Comparison of ENCODE assay signal across 1 cellular context in the genomic region with DNA sequence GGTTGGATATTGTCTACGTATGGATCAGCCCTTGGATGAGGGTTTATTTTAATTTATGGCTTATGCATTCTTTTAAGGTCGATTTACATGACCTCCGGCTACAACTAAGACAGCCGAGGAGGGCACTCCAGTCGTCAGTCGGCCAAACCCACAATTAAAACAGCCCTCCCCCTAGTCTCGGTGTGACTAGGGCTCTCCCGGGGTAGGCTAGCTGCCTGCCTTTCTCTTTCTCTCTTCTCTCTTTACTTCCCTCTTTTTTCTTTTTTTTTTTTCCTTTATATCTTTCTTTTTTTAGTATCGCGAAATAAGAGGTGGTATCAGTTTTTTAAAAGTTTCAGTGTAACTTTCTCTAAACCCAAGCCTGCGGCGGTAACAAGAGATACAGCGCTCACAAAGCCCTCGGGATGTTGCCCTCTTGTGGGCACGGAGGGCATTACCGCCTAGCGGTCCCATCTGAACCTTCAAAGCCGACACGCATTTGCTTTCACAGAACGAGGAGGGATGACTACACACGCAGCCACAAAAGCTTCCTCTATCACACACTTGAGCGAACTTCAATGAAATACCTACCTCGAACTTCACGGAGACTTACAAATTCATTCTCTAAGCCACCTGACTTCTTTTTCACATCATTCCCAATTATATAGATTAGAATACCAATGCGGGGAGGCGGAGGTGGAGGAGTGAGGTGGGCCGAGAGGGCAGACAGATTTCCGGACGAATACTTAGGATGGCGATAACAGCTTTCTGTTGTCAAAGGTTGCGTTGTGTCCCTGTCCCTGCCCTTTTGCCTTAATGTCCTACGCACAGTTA.
TF ChIP-seq lines count a peak whose summit lies in the region.

No MANE protein-coding gene starts in this region.

TF ChIP-seq in HEK293, 187 proteins besides CTCF, POLR2A, EP300 and RAD21 (continued from another document and continues in another):
- TF ChIP-seq EGR2 (tag by site-specific recombination; IDR thresholded peaks at IDR 0.05; ENCODE audit: low read depth) (0 out of 2 replicates have a peak, but pooled peaks have one; percentile 8), ZNF629 (tag by site-specific recombination; IDR thresholded peaks at IDR 0.05) (peak; percentile 26; the same call in 1 of the 2 replicates), ZNF112 (tag by site-specific recombination; IDR thresholded peaks at IDR 0.05) (no peak), ZNF677 (tag by site-specific recombination; IDR thresholded peaks at IDR 0.05) (no peak), OSR2 (tag by site-specific recombination; IDR thresholded peaks at IDR 0.05) (no peak), ZNF266 (tag by site-specific recombination; IDR thresholded peaks at IDR 0.05; ENCODE audit: low read depth) (no peak), ZNF610 (tag by site-specific recombination; IDR thresholded peaks at IDR 0.05; ENCODE audit: borderline replicate concordance) (0 out of 2 replicates have a peak, but pooled peaks have one; percentile 27), KLF1 (tag by site-specific recombination; IDR thresholded peaks at IDR 0.05) (no peak), ZNF324 (tag by site-specific recombination; IDR thresholded peaks at IDR 0.05) (no peak), ZNF654 (tag by site-specific recombination; IDR thresholded peaks at IDR 0.05; ENCODE audit: low read depth) (peak; percentile 69), ZNF280C (tag by site-specific recombination; IDR thresholded peaks at IDR 0.05) (no peak), ZFP37 (tag by site-specific recombination; IDR thresholded peaks at IDR 0.05) (no peak), ZBTB48 (tag by site-specific recombination; IDR thresholded peaks at IDR 0.05) (no peak), HOXC10 (CRISPR knock-in tag; IDR thresholded peaks at IDR 0.05) (no peak), ZNF184 (tag by site-specific recombination; IDR thresholded peaks at IDR 0.05) (no peak), ZBTB1 (tag by site-specific recombination; IDR thresholded peaks at IDR 0.05) (no peak), ZNF239 (tag by site-specific recombination; IDR thresholded peaks at IDR 0.05) (no peak), ZNF366 (tag by site-specific recombination; conservative IDR thresholded peaks at IDR 0.05) (peak; percentile 74), ZNF174 (tag by site-specific recombination; IDR thresholded peaks at IDR 0.05) (no peak), KLF10 (tag by site-specific recombination; IDR thresholded peaks at IDR 0.05) (no peak), ZNF514 (tag by site-specific recombination; IDR thresholded peaks at IDR 0.05) (no peak), ZNF529 (tag by site-specific recombination; IDR thresholded peaks at IDR 0.05; ENCODE audit: insufficient replicate concordance) (no peak), ZNF791 (tag by site-specific recombination; IDR thresholded peaks at IDR 0.05) (no peak), ZNF394 (tag by site-specific recombination; IDR thresholded peaks at IDR 0.05; ENCODE audit: borderline replicate concordance) (no peak), KLF7 (tag by site-specific recombination; IDR thresholded peaks at IDR 0.05; ENCODE audit: borderline replicate concordance) (0 out of 2 replicates have a peak, but pooled peaks have one; percentile 40), ZNF501 (tag by site-specific recombination; IDR thresholded peaks at IDR 0.05) (no peak), ZNF701 (tag by site-specific recombination; IDR thresholded peaks at IDR 0.05) (no peak), ZNF776 (tag by site-specific recombination; IDR thresholded peaks at IDR 0.05; ENCODE audit: borderline replicate concordance) (no peak), ZNF621 (tag by site-specific recombination; IDR thresholded peaks at IDR 0.05) (no peak), ZNF221 (tag by site-specific recombination; IDR thresholded peaks at IDR 0.05; ENCODE audit: borderline replicate concordance) (no peak), ZNF138 (tag by site-specific recombination; IDR thresholded peaks at IDR 0.05; ENCODE audit: borderline replicate concordance) (no peak), KLF16 (tag by site-specific recombination; IDR thresholded peaks at IDR 0.05) (no peak), ZNF707 (tag by site-specific recombination; IDR thresholded peaks at IDR 0.05) (no peak), ZNF560 (tag by site-specific recombination; IDR thresholded peaks at IDR 0.05; ENCODE audit: borderline replicate concordance) (no peak), ZNF423 (tag by site-specific recombination; IDR thresholded peaks at IDR 0.05) (no peak), ZNF223 (tag by site-specific recombination; IDR thresholded peaks at IDR 0.05) (no peak), SCRT2 (tag by site-specific recombination; IDR thresholded peaks at IDR 0.05) (no peak), ZBTB7A (tag by site-specific recombination; IDR thresholded peaks at IDR 0.05; ENCODE audit: low read depth) (no peak), MZF1 (tag by site-specific recombination; IDR thresholded peaks at IDR 0.05; ENCODE audit: borderline replicate concordance) (no peak), ZNF175 (tag by site-specific recombination; IDR thresholded peaks at IDR 0.05) (no peak), ZNF23 (tag by site-specific recombination; IDR thresholded peaks at IDR 0.05; ENCODE audit: borderline replicate concordance) (no peak), ZBTB26 (tag by site-specific recombination; optimal IDR thresholded peaks at IDR 0.05) (no peak), ZNF530 (tag by site-specific recombination; IDR thresholded peaks at IDR 0.05; ENCODE audit: low read depth) (no peak), KLF9 (tag by site-specific recombination; IDR thresholded peaks at IDR 0.05; ENCODE audit: low read depth) (no peak)
- TF ChIP-seq, protein P1, sequence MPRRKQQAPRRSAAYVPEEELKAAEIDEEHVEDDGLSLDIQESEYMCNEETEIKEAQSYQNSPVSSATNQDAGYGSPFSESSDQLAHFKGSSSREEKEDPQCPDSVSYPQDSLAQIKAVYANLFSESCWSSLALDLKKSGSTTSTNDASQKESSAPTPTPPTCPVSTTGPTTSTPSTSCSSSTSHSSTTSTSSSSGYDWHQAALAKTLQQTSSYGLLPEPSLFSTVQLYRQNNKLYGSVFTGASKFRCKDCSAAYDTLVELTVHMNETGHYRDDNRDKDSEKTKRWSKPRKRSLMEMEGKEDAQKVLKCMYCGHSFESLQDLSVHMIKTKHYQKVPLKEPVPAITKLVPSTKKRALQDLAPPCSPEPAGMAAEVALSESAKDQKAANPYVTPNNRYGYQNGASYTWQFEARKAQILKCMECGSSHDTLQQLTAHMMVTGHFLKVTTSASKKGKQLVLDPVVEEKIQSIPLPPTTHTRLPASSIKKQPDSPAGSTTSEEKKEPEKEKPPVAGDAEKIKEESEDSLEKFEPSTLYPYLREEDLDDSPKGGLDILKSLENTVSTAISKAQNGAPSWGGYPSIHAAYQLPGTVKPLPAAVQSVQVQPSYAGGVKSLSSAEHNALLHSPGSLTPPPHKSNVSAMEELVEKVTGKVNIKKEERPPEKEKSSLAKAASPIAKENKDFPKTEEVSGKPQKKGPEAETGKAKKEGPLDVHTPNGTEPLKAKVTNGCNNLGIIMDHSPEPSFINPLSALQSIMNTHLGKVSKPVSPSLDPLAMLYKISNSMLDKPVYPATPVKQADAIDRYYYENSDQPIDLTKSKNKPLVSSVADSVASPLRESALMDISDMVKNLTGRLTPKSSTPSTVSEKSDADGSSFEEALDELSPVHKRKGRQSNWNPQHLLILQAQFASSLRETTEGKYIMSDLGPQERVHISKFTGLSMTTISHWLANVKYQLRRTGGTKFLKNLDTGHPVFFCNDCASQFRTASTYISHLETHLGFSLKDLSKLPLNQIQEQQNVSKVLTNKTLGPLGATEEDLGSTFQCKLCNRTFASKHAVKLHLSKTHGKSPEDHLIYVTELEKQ (tag by site-specific recombination; IDR thresholded peaks at IDR 0.05; ENCODE audit: borderline replicate concordance): no peak
- TF ChIP-seq, protein P2, sequence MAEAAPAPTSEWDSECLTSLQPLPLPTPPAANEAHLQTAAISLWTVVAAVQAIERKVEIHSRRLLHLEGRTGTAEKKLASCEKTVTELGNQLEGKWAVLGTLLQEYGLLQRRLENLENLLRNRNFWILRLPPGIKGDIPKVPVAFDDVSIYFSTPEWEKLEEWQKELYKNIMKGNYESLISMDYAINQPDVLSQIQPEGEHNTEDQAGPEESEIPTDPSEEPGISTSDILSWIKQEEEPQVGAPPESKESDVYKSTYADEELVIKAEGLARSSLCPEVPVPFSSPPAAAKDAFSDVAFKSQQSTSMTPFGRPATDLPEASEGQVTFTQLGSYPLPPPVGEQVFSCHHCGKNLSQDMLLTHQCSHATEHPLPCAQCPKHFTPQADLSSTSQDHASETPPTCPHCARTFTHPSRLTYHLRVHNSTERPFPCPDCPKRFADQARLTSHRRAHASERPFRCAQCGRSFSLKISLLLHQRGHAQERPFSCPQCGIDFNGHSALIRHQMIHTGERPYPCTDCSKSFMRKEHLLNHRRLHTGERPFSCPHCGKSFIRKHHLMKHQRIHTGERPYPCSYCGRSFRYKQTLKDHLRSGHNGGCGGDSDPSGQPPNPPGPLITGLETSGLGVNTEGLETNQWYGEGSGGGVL (tag by site-specific recombination; IDR thresholded peaks at IDR 0.05): no peak
- TF ChIP-seq, protein P3, sequence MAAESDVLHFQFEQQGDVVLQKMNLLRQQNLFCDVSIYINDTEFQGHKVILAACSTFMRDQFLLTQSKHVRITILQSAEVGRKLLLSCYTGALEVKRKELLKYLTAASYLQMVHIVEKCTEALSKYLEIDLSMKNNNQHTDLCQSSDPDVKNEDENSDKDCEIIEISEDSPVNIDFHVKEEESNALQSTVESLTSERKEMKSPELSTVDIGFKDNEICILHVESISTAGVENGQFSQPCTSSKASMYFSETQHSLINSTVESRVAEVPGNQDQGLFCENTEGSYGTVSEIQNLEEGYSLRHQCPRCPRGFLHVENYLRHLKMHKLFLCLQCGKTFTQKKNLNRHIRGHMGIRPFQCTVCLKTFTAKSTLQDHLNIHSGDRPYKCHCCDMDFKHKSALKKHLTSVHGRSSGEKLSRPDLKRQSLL (tag by site-specific recombination; IDR thresholded peaks at IDR 0.05): no peak
- TF ChIP-seq, protein P4, sequence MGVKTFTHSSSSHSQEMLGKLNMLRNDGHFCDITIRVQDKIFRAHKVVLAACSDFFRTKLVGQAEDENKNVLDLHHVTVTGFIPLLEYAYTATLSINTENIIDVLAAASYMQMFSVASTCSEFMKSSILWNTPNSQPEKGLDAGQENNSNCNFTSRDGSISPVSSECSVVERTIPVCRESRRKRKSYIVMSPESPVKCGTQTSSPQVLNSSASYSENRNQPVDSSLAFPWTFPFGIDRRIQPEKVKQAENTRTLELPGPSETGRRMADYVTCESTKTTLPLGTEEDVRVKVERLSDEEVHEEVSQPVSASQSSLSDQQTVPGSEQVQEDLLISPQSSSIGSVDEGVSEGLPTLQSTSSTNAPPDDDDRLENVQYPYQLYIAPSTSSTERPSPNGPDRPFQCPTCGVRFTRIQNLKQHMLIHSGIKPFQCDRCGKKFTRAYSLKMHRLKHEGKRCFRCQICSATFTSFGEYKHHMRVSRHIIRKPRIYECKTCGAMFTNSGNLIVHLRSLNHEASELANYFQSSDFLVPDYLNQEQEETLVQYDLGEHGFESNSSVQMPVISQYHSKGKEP (tag by site-specific recombination; IDR thresholded peaks at IDR 0.05): no peak
- TF ChIP-seq, protein P5, sequence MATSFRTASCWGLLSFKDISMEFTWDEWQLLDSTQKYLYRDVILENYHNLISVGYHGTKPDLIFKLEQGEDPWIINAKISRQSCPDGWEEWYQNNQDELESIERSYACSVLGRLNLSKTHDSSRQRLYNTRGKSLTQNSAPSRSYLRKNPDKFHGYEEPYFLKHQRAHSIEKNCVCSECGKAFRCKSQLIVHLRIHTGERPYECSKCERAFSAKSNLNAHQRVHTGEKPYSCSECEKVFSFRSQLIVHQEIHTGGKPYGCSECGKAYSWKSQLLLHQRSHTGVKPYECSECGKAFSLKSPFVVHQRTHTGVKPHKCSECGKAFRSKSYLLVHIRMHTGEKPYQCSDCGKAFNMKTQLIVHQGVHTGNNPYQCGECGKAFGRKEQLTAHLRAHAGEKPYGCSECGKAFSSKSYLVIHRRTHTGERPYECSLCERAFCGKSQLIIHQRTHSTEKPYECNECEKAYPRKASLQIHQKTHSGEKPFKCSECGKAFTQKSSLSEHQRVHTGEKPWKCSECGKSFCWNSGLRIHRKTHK (tag by site-specific recombination; IDR thresholded peaks at IDR 0.05): no peak
- TF ChIP-seq, protein P6, sequence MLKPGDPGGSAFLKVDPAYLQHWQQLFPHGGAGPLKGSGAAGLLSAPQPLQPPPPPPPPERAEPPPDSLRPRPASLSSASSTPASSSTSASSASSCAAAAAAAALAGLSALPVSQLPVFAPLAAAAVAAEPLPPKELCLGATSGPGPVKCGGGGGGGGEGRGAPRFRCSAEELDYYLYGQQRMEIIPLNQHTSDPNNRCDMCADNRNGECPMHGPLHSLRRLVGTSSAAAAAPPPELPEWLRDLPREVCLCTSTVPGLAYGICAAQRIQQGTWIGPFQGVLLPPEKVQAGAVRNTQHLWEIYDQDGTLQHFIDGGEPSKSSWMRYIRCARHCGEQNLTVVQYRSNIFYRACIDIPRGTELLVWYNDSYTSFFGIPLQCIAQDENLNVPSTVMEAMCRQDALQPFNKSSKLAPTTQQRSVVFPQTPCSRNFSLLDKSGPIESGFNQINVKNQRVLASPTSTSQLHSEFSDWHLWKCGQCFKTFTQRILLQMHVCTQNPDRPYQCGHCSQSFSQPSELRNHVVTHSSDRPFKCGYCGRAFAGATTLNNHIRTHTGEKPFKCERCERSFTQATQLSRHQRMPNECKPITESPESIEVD (tag by site-specific recombination; IDR thresholded peaks at IDR 0.05): no peak; the same call in 1 of the 2 replicates
